ENCODE assay signal across 20 cellular contexts in the genomic region with DNA sequence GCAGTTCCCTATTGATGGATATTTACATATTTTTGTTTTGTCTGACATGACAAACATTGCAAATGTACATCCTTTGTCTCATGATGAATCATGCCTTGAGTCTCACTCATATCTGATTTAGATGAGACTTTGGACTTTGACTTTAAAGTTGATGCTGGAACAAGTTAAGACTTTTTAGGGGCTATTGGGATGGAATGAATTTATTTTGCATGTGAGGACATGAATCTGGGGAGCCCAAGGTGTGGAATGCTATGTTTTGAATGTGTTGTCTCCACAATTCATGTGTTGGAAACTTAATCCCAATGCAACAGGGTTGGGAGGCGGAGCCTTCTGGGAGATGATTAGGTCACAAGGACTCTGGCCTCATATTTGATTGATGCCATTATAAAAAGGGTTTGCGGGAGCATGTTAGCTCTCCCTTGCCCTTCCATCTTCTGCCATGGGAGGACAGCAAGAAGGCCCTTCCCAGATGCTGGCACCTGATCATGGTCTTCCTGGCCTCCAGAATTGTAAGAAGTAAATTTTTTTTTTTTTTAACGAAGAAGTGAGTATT. TPM values are rescaled to one million over a fixed set of nuclear protein-coding genes. Genes with fewer than 3 reads are reported as not detected.
DNase-seq lines count a peak whose midpoint lies in the region; ATAC-seq lines count a peak whose summit lies in the region.
"Had no signal": no experiment of that assay in that cellular context is flagged by ENCODE, and none has a peak within 500 bp of the region (broad histone marks: within the 10 kb centered on the region; RNA-seq: fewer than 3 reads in every experiment).

No MANE protein-coding gene starts in this region.

- CTCF ChIA-PET in activated CD8-positive, alpha-beta memory T cell treated with anti-CD3 and anti-CD28 coated beads, Interleukin-2, amount 10 ng/mL, durations not matched to agents 7 days and 5 days (lab: Charles Lee) = no interaction called here

- H3K9me3 Mint-ChIP-seq in activated CD8-positive, alpha-beta memory T cell treated with anti-CD3 and anti-CD28 coated beads, Interleukin-2, amount 10 ng/mL, durations not matched to agents 7 days and 5 days (ENCODE audit: low read depth) = no peaks in the 10 kb centered on the region

- peak; percentile 17 for DNase-seq in activated CD8-positive, alpha-beta memory T cell treated with anti-CD3 and anti-CD28 coated beads for 24 hours
- DNase-seq in activated CD8-positive, alpha-beta memory T cell treated with anti-CD3 and anti-CD28 coated beads, Interleukin-2, amount 10 ng/mL, durations not matched to agents 7 days and 5 days = no peak
- DNase-seq in RKO (ENCODE audit: low spot score) (peak; percentile 47), left lobe of liver (ENCODE audit: low spot score) (no peak), NCI-H2227 (lab: John Stamatoyannopoulos, UW; ENCODE audit: unreplicated experiment) (no peak), COLO668 (lab: John Stamatoyannopoulos, UW; ENCODE audit: unreplicated experiment) (no peak)
- DNase-seq: GOT3, HCEC 1CT, Karpas-422, MG63, NCI-H1417, NCI-H187, NCI-H446 treated with DMSO at 0.1 percent for 48 hours, NCI-H526 treated with DMSO at 0.1 percent for 48 hours, OCI-M1, RPMI8226, SHP77 had no signal

- H3K4me1 Mint-ChIP-seq in activated CD8-positive, alpha-beta memory T cell treated with anti-CD3 and anti-CD28 coated beads, Interleukin-2, amount 10 ng/mL, durations not matched to agents 7 days and 5 days = no peaks in the 10 kb centered on the region
- H3K4me1 Mint-ChIP-seq: B cell had no signal

- H3K27ac Mint-ChIP-seq in activated CD8-positive, alpha-beta memory T cell treated with anti-CD3 and anti-CD28 coated beads, Interleukin-2, amount 10 ng/mL, durations not matched to agents 7 days and 5 days = no peak overlapping the region
- H3K27ac Mint-ChIP-seq: B cell had no signal

- H3K36me3 Mint-ChIP-seq in activated CD8-positive, alpha-beta memory T cell treated with anti-CD3 and anti-CD28 coated beads, Interleukin-2, amount 10 ng/mL, durations not matched to agents 7 days and 5 days = peaks cover 21% of the 10 kb centered on the region

- no peak overlapping the region for H3K4me3 Mint-ChIP-seq in activated CD8-positive, alpha-beta memory T cell treated with anti-CD3 and anti-CD28 coated beads, Interleukin-2, amount 10 ng/mL, durations not matched to agents 7 days and 5 days
- H3K4me3 Mint-ChIP-seq: B cell, CD14-positive monocyte had no signal

- no peaks in the 10 kb centered on the region for H3K27me3 Mint-ChIP-seq in activated CD8-positive, alpha-beta memory T cell treated with anti-CD3 and anti-CD28 coated beads, Interleukin-2, amount 10 ng/mL, durations not matched to agents 7 days and 5 days
- H3K27me3 Mint-ChIP-seq: B cell had no signal

- no peak for ATAC-seq in activated CD8-positive, alpha-beta memory T cell treated with anti-CD3 and anti-CD28 coated beads, Interleukin-2, amount 10 ng/mL, durations not matched to agents 7 days and 5 days
- ATAC-seq in left lobe of liver (peak; percentile 37), GM21528 (IDR thresholded peaks at IDR 0.05; ENCODE audit: low FRiP score, unreplicated experiment) (no peak)

RNA-seq across cellular contexts. Expression of a gene that starts 29.1 kb away (rescaled TPM):
- 10 to 100 TPM; 26.7 to 29.4 TPM for total RNA-seq in activated CD8-positive, alpha-beta memory T cell treated with anti-CD3 and anti-CD28 coated beads, Interleukin-2, amount 10 ng/mL, durations not matched to agents 7 days and 5 days
- total RNA-seq in left lobe of liver = 7.9 TPM

RNA-seq across cellular contexts. Expression of a gene that starts 44.1 kb away (rescaled TPM):
- 10 to 100 TPM; 58.2 to 82.1 TPM for total RNA-seq in activated CD8-positive, alpha-beta memory T cell treated with anti-CD3 and anti-CD28 coated beads, Interleukin-2, amount 10 ng/mL, durations not matched to agents 7 days and 5 days
- 108 TPM for total RNA-seq in left lobe of liver

RNA-seq across cellular contexts. Expression of a gene that starts 44.6 kb away (rescaled TPM):
- total RNA-seq in activated CD8-positive, alpha-beta memory T cell treated with anti-CD3 and anti-CD28 coated beads, Interleukin-2, amount 10 ng/mL, durations not matched to agents 7 days and 5 days = 100 to 1,000 TPM; 417 to 565 TPM
- total RNA-seq in left lobe of liver = 194 TPM

Comparison
In these comparisons a context has a peak if more than half of its experiments do, and no peak if none do; other contexts are left out.
1. DNase-seq: peak in activated CD8-positive, alpha-beta memory T cell treated with anti-CD3 and anti-CD28 coated beads for 24 hours (single experiment) and RKO (single experiment); none in activated CD8-positive, alpha-beta memory T cell treated with anti-CD3 and anti-CD28 coated beads, Interleukin-2, amount 10 ng/mL, durations not matched to agents 7 days and 5 days (single experiment), left lobe of liver (single experiment), NCI-H2227 (single experiment) and COLO668 (single experiment).